Comparison of ENCODE assay signal across 8 cellular contexts in the genomic region with DNA sequence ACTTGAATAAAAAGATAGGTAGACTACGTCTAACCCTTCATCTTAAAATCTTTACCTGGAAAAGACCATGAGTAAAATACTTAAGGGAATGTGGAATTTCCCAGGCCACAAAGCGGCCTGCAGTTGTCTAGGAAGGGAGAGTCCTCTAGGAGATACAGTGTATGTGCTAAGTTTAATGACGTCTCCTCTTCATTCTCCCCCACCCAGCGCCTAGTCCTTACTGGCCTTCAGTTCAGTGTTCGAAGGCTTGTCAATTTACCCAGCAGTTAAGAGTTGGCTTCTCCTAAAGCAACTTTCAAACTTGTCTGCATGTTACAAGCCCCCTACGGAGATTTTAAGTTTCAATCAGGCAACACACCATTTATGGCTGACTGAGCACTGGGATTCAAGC. TPM values are rescaled to one million over a fixed set of nuclear protein-coding genes. Genes with fewer than 3 reads are reported as not detected.
DNase-seq lines count a peak whose midpoint lies in the region; ATAC-seq, FAIRE-seq and TF ChIP-seq lines count a peak whose summit lies in the region.

No MANE protein-coding gene starts in this region.

- no peak for TF ChIP-seq POLR2A in H1 (IDR thresholded peaks at IDR 0.05; ENCODE audit: control extremely low read depth in 1 of 2, low read depth in 2 of 2, low read length in 2 of 2)

- H2AK5ac ChIP-seq in H1 (ENCODE audit: low read depth, low read length) = no peak overlapping the region; the same call in 1 of the 2 replicates

- H3K4me3 ChIP-seq in SJCRH30 (peak overlapping the region; percentile 69), H1 (ENCODE audit: extremely low read depth in 1 of 4, insufficient read depth in 2 of 4, low read depth in 3 of 4, low read length in 4 of 4) (peak overlapping the region; percentile 82 to 100 (median 98)), osteoblast (ENCODE audit: insufficient read depth, low read length) (peak overlapping the region; percentile 97)

- TF ChIP-seq RAD21 in H1 (IDR thresholded peaks at IDR 0.05 in 1 of 2, conservative IDR thresholded peaks at IDR 0.05 in 1 of 2; ENCODE audit: low read depth in 2 of 2, low read length in 2 of 2) = no peak

- TF ChIP-seq CTCF in H1 (IDR thresholded peaks at IDR 0.05; ENCODE audit: control extremely low read depth in 1 of 3, insufficient read depth in 1 of 3, low read depth in 1 of 3, low read length in 3 of 3) (no peak), osteoblast (IDR thresholded peaks at IDR 0.05; ENCODE audit: extremely low read depth, low read depth, low read length) (no peak), omental fat pad (IDR thresholded peaks at IDR 0.05) (no peak)

- H3K9me3 ChIP-seq in SJCRH30 (replicated peaks) (no peaks in the 10 kb centered on the region), H1 (ENCODE audit: insufficient read depth in 2 of 2, low read depth in 1 of 2, low read length in 1 of 2) (no peaks in the 10 kb centered on the region), osteoblast (ENCODE audit: low read depth, low read length) (no peaks in the 10 kb centered on the region)

- H3K27me3 ChIP-seq in SJCRH30 (no peaks in the 10 kb centered on the region), H1 (replicated peaks in 1 of 4; ENCODE audit: control insufficient read depth in 3 of 4, extremely low read depth in 1 of 4, insufficient read depth in 3 of 4, low read length in 3 of 4) (no peaks in the 10 kb centered on the region), osteoblast (ENCODE audit: insufficient read depth, low read length) (no peaks in the 10 kb centered on the region)

- H2BK12ac ChIP-seq in H1 (ENCODE audit: low read depth, low read length) = peak overlapping the region; percentile 53; the same call in 1 of the 2 replicates

- peak overlapping the region in 2 of 4 experiments; percentile 49 to 55; a peak in 4 of 7 replicates for H3K9ac ChIP-seq in H1 (replicated peaks in 1 of 4; ENCODE audit: extremely low read depth in 1 of 4, low read depth in 3 of 4, low read length in 3 of 4)

- DNase-seq in NCI-H2227 (lab: John Stamatoyannopoulos, UW; ENCODE audit: unreplicated experiment) (peak; percentile 69), NCI-H2227 treated with DMSO at 0.1 percent for 48 hours (lab: John Stamatoyannopoulos, UW) (no peak), SJCRH30 (peak; percentile 45 to 70), H1 (ENCODE audit: low read depth in 1 of 2, low spot score in 2 of 2) (peak in 1 of 2 experiments; percentile 56), osteoblast (ENCODE audit: insufficient read length, low spot score, missing footprints) (no peak), omental fat pad (ENCODE audit: low spot score) (no peak), LoVo (ENCODE audit: low spot score) (no peak)

- H3K79me1 ChIP-seq in H1 (ENCODE audit: low read depth, low read length) = no peaks in the 10 kb centered on the region

- no peak overlapping the region for H3K4ac ChIP-seq in H1 (replicated peaks; ENCODE audit: insufficient read length, low read depth, low read length)

- peak overlapping the region; percentile 94 for H4K5ac ChIP-seq in H1 (ENCODE audit: insufficient read length, low read depth, low read length)

- H2AFZ ChIP-seq in H1 (ENCODE audit: low read length) = no peak overlapping the region
- peak overlapping the region; percentile 76 for H2AFZ ChIP-seq in osteoblast (ENCODE audit: low read length)

- peaks cover 0 to 33% of the 10 kb centered on the region in 2 experiments; a peak in 3 of 4 replicates for H3K79me2 ChIP-seq in H1 (ENCODE audit: control insufficient read depth in 1 of 2, insufficient read depth in 2 of 2, low read length in 2 of 2)
- peaks cover 33% of the 10 kb centered on the region for H3K79me2 ChIP-seq in osteoblast (ENCODE audit: insufficient read depth, low read length)

- peak overlapping the region; percentile 62 for H3K56ac ChIP-seq in H1 (replicated peaks; ENCODE audit: insufficient read length, low read depth, low read length)

- H3K4me2 ChIP-seq in H1 (ENCODE audit: insufficient read depth in 1 of 2, low read depth in 2 of 2, low read length in 2 of 2) (peak overlapping the region; percentile 71 to 80), osteoblast (ENCODE audit: insufficient read depth, low read length) (peak overlapping the region; percentile 94)

- no peak overlapping the region for H2BK20ac ChIP-seq in H1 (ENCODE audit: low read length)

- no peak overlapping the region; the same call in 1 of the 2 replicates for H3K18ac ChIP-seq in H1 (ENCODE audit: extremely low read depth, low read length)

- H2BK15ac ChIP-seq in H1 (ENCODE audit: low read length) = no peak overlapping the region

- peak overlapping the region; percentile 91 for H2BK5ac ChIP-seq in H1 (ENCODE audit: low read depth, low read length)

- no peaks in the 10 kb centered on the region; the same call in 1 of the 2 replicates for H3K23me2 ChIP-seq in H1 (ENCODE audit: low read depth, low read length)

- H3K27ac ChIP-seq in SJCRH30 (peak overlapping the region; percentile 97), H1 (ENCODE audit: low read depth, low read length) (peak overlapping the region; percentile 91), osteoblast (ENCODE audit: low read depth, low read length) (peak overlapping the region; percentile 80)

- H2BK120ac ChIP-seq in H1 (replicated peaks; ENCODE audit: low read depth, low read length) = peak overlapping the region; percentile 76

- POLR2A ChIA-PET in H1 (lab: Charles Lee; ENCODE audit: partially characterized antibody) = interaction anchor here (1.0 to 17.3 kb wide), 34 partner anchors 8 to 1771 kb away, joined by 3 to 1244 read pairs (median 49); partner anchors contain the start of gene HFE

- no peak for TF ChIP-seq EP300 in H1 (IDR thresholded peaks at IDR 0.05; ENCODE audit: borderline replicate concordance in 1 of 2, low read depth in 2 of 2, low read length in 2 of 2)

- WGBS in H1 (ENCODE audit: extremely low coverage in 1 of 2, insufficient coverage in 1 of 2, insufficient read length in 1 of 2, insufficient replicate concordance in 2 of 2, low coverage in 1 of 2, low lambda C conversion rate in 2 of 2, missing lambda C conversion rate in 1 of 2), 2 experiments = 36% methylated on average over 6 of the region's 6 CpGs; no CpG with 5 or more reads in 1 of the 2 experiments

- H3K36me3 ChIP-seq in SJCRH30 (no peaks in the 10 kb centered on the region), H1 (ENCODE audit: control insufficient read depth in 2 of 4, insufficient read depth in 4 of 4, low read length in 3 of 4) (no peaks in the 10 kb centered on the region), osteoblast (ENCODE audit: insufficient read depth, low read length) (no peaks in the 10 kb centered on the region)

- no peak overlapping the region for H3K14ac ChIP-seq in H1 (ENCODE audit: insufficient read length)

- FAIRE-seq in H1 (lab: Jason Lieb, UNC) = no peak

- peak overlapping the region; percentile 59 for H4K91ac ChIP-seq in H1 (replicated peaks; ENCODE audit: insufficient read length, low read length)

- no peak overlapping the region for H4K8ac ChIP-seq in H1 (ENCODE audit: extremely low read depth, insufficient read depth, low read length)

- CTCF ChIA-PET in H1 (lab: Charles Lee; ENCODE audit: partially characterized antibody) = no interaction called here

- H4K20me1 ChIP-seq in H1 (replicated peaks in 1 of 2; ENCODE audit: control insufficient read depth in 1 of 2, insufficient read depth in 2 of 2, low read length in 2 of 2) (peaks cover 7 to 13% of the 10 kb centered on the region in 2 experiments), osteoblast (ENCODE audit: insufficient read depth, low read length) (peaks cover 30% of the 10 kb centered on the region)

- ATAC-seq in omental fat pad (ENCODE audit: low FRiP score) = no peak
- ATAC-seq in GM19324 (IDR thresholded peaks at IDR 0.05; ENCODE audit: low FRiP score, unreplicated experiment) = no peak

- H3K4me1 ChIP-seq in SJCRH30 = peaks cover 12% of the 10 kb centered on the region
- peaks cover 1 to 9% (median 4%) of the 10 kb centered on the region in 4 experiments; a peak in 4 of 7 replicates for H3K4me1 ChIP-seq in H1 (replicated peaks in 1 of 4; ENCODE audit: control insufficient read depth in 3 of 4, insufficient read depth in 4 of 4, low read length in 3 of 4)
- H3K4me1 ChIP-seq in osteoblast (ENCODE audit: insufficient read depth, low read length) = peaks cover 18% of the 10 kb centered on the region

- no peak overlapping the region for H3K23ac ChIP-seq in H1 (ENCODE audit: insufficient read length)

TF ChIP-seq in H1, 55 proteins besides CTCF, POLR2A, EP300 and RAD21:
- TF ChIP-seq MAFK (IDR thresholded peaks at IDR 0.05; ENCODE audit: low read depth, low read length) (no peak), SUZ12 (IDR thresholded peaks at IDR 0.05; ENCODE audit: low read length) (no peak)

RNA-seq across cellular contexts. Expression of gene HFE, which starts 35.2 kb away (rescaled TPM):
- total RNA-seq in SJCRH30 (2014; rRNA removed; shearing (Covaris generic)) = 0.33 and 0.67 TPM in 2 replicates
- 1.6 and 2.0 TPM in 2 replicates for total RNA-seq in H1 (2021; fragmentation: NEBNext Ultra II Directional; extraction: Animal tissue kit (Norgen Biotek cat#: 25700))
- 0.80 and 1.6 TPM in 2 replicates for polyA plus RNA-seq in H1 (2011; rRNA removed)
- polyA plus RNA-seq in H1 (2011; cell fraction: cytosol; rRNA removed) = 2.0 TPM
- 2.1 TPM for polyA plus RNA-seq in H1 (2011; cell fraction: nucleus; rRNA removed)
- polyA plus RNA-seq in H1 (2012, experiment 1 of 2) = 1.9 to 3.3 TPM (median 2.0 TPM) in 4 replicates
- 0.33 TPM for polyA plus RNA-seq in H1 (2012, experiment 2 of 2)
- 0.95 TPM for polyA plus RNA-seq in H1 (2013, experiment 1 of 2)
- polyA plus RNA-seq in H1 (2013, experiment 2 of 2) = 1.4 TPM
- polyA minus RNA-seq in H1 (2011; rRNA and poly(A)+ RNA removed) = 3.2 and 3.4 TPM in 2 replicates
- 1.5 TPM for polyA minus RNA-seq in H1 (2011; cell fraction: cytosol; rRNA and poly(A)+ RNA removed)
- 3.6 TPM for polyA minus RNA-seq in H1 (2011; cell fraction: nucleus; rRNA and poly(A)+ RNA removed)
- total RNA-seq in osteoblast (14.1 and 15.9 TPM in 2 replicates), omental fat pad (10 to 100 TPM in 1 of 4 donors, 1 to 10 TPM in 3; 5.3 to 10.7 (median 8.8) TPM)

Comparison
In these comparisons a context has a peak if more than half of its experiments do, and no peak if none do; other contexts are left out.
1. DNase-seq: peak in NCI-H2227 (single experiment) and SJCRH30 (2 of 2); none in NCI-H2227 treated with DMSO at 0.1 percent for 48 hours (single experiment), osteoblast (single experiment), omental fat pad (single experiment) and LoVo (single experiment).
2. Peak in every context shown above with its lines, with median percentiles within 50 percentile points of each other: H3K27ac ChIP-seq and H3K4me3 ChIP-seq.